Comparison of ENCODE assay signal across 1 cellular context in the genomic region with DNA sequence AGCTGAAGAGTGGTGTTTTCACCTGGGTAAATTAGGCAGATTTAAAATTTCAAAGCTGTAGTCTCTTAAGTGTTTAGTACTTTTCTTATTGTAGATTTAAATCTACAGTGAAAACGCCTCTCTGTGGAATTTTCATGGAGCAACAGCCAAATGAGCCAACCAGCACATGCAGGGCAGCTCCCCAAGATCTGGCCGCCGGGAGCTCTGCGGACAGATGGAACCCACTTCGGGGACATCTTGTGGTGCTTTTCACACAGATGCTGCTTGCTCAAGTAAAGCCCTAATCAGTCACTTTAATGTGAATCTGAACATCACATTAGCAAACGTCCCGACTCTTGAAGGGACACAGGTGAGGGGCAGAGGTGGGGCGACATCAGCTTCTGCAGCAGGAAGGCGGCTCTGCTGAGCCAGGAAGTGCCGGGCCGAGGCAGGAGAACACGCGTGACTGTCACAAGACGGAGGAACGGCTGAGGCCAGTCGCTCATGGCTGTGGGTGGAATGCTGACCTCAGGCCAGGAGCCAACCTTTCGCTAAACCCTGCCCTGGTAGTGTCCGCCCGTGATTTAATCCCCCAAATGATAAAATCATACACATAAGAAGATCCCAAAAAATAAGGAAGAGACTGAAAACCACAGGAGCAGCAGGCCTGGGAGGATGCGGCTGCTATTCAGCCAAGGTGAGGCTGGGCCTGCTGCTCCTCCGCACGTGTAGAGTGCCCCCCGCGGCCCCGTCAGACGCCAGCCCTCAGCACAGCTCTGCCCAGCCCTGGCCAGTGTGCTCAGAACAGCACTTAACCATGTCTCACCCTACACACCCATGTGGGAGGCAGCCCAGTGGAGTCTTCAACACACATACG.
TF ChIP-seq lines count a peak whose summit lies in the region.

No MANE protein-coding gene starts in this region.

TF ChIP-seq in GM23338, 12 proteins besides CTCF, POLR2A, EP300 and RAD21 (continued from another document):
- TF ChIP-seq, protein P1, sequence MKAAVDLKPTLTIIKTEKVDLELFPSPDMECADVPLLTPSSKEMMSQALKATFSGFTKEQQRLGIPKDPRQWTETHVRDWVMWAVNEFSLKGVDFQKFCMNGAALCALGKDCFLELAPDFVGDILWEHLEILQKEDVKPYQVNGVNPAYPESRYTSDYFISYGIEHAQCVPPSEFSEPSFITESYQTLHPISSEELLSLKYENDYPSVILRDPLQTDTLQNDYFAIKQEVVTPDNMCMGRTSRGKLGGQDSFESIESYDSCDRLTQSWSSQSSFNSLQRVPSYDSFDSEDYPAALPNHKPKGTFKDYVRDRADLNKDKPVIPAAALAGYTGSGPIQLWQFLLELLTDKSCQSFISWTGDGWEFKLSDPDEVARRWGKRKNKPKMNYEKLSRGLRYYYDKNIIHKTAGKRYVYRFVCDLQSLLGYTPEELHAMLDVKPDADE (IDR thresholded peaks at IDR 0.05) = no peak
TF ChIP-seq in GM23338: peak in this region for 0.
